1 cellular context compared by ENCODE assay signal in genomic region chr11:66338276-66339162, GRCh38.
A peak's percentile ranks its signal among the peaks of the same experiment; 100 is the strongest.
TF ChIP-seq lines count a peak whose summit lies in the region.

No MANE protein-coding gene starts in this region.

TF ChIP-seq in K562, 482 proteins besides CTCF, POLR2A, EP300 and RAD21:
- TF ChIP-seq ESRRB (CRISPR knock-in tag; IDR thresholded peaks at IDR 0.05; ENCODE audit: borderline replicate concordance) (no peak), ESRRA (IDR thresholded peaks at IDR 0.05; ENCODE audit: borderline replicate concordance, low read depth) (no peak), RBFOX2 (IDR thresholded peaks at IDR 0.05; ENCODE audit: low read depth, low read length) (0 out of 2 replicates have a peak, but pooled peaks have one; percentile 31)
TF ChIP-seq in K562: peak in this region for 1.
